21 cellular contexts compared by ENCODE assay signal in genomic region chr20:49270736-49271135, GRCh38. TPM values are rescaled to one million over a fixed set of nuclear protein-coding genes. Genes with fewer than 3 reads are reported as not detected.
DNase-seq lines count a peak whose midpoint lies in the region; ATAC-seq, FAIRE-seq and TF ChIP-seq lines count a peak whose summit lies in the region.
"Had no signal": no experiment of that assay in that cellular context is flagged by ENCODE, and none has a peak within 500 bp of the region (broad histone marks: within the 10 kb centered on the region; RNA-seq: fewer than 3 reads in every experiment).

No MANE protein-coding gene starts in this region.

- no CpG with 5 or more reads among the region's 5 CpGs for WGBS in trophoblast cell (ENCODE audit: extremely low coverage, insufficient coverage, insufficient read length)

- no peak overlapping the region for H3K23ac ChIP-seq in trophoblast cell (ENCODE audit: low read length)

- in situ Hi-C loops in GM13976 (cut with MboI; ENCODE audit: low sequenced_read_pairs, unreplicated experiment): no loop called here

- H3K27me3 Mint-ChIP-seq in CD14-positive monocyte (ENCODE audit: low read depth in 3 of 3): peaks cover 0 to 1% (median 0%) of the 10 kb centered on the region in 3 donors
- H3K27me3 Mint-ChIP-seq in T-cell: no peaks in the 10 kb centered on the region

- CTCF ChIA-PET in T-cell (lab: Charles Lee): interaction anchor here (0.6 to 1.4 kb wide), 2 partner anchors 25 to 29 kb away, joined by 3 read pairs; no protein-coding TSS in a partner anchor
- CTCF ChIA-PET in endothelial cell of umbilical vein (lab: Charles Lee): interaction anchor here (1.6 kb wide), 2 partner anchors 8 to 50 kb away, joined by 5 to 8 read pairs; no protein-coding TSS in a partner anchor

- H3K27ac ChIP-seq in ACC112 (ENCODE audit: low read depth, low read length): no peak overlapping the region
- H3K27ac ChIP-seq in endothelial cell of umbilical vein (ENCODE audit: insufficient read depth, low read depth, low read length): no peak overlapping the region
- H3K27ac ChIP-seq in trophoblast cell (ENCODE audit: low read depth, low read length): no peak overlapping the region
- H3K27ac ChIP-seq: prostate gland had no signal

- no peak overlapping the region for H2AFZ ChIP-seq in ACC112 (ENCODE audit: low read length, unreplicated experiment)
- no peak overlapping the region for H2AFZ ChIP-seq in endothelial cell of umbilical vein (ENCODE audit: low read depth, low read length)
- no peak overlapping the region for H2AFZ ChIP-seq in trophoblast cell (ENCODE audit: insufficient read depth, low read length, poor library complexity)

- no peaks in the 10 kb centered on the region for H3K79me1 ChIP-seq in trophoblast cell (ENCODE audit: low read length)

- POLR2A ChIA-PET in T-cell (lab: Charles Lee): interaction anchor here (0.6 to 0.8 kb wide), 3 partner anchors 8 to 198 kb away, joined by 3 to 4 read pairs (median 3); no protein-coding TSS in a partner anchor
- POLR2A ChIA-PET in endothelial cell of umbilical vein (lab: Charles Lee): no interaction called here

- no peak overlapping the region for H3K18ac ChIP-seq in trophoblast cell (ENCODE audit: low read length)

- no peak overlapping the region for H3K14ac ChIP-seq in trophoblast cell (ENCODE audit: low read length)

- H3K4ac ChIP-seq in trophoblast cell (ENCODE audit: low read depth, low read length): no peak overlapping the region

- no peak overlapping the region for H4K12ac ChIP-seq in trophoblast cell (ENCODE audit: low read depth, low read length)

- no peak overlapping the region for H3K4me3 Mint-ChIP-seq in CD14-positive monocyte
- H3K4me3 Mint-ChIP-seq in T-cell: peak overlapping the region; percentile 10 to 72 (median 69)

- no peak overlapping the region for H2BK12ac ChIP-seq in trophoblast cell (ENCODE audit: low read length)

- H3K4me1 ChIP-seq in ACC112 (ENCODE audit: control insufficient read depth, insufficient read depth, low read length, unreplicated experiment) (peaks cover 44% of the 10 kb centered on the region), endothelial cell of umbilical vein (ENCODE audit: control insufficient read depth, extremely low read depth, insufficient read depth, low read length) (peaks cover 15% of the 10 kb centered on the region), trophoblast cell (ENCODE audit: control insufficient read depth in 1 of 2, insufficient read depth in 2 of 2, low read length in 2 of 2) (no peaks in the 10 kb centered on the region)
- H3K4me1 ChIP-seq: prostate gland had no signal

- dilution Hi-C loops in endothelial cell of umbilical vein (cut with MboI; ENCODE audit: extremely low pct_ligation_motif_present, low sequenced_read_pairs): no loop called here

- H3K9me1 ChIP-seq in endothelial cell of umbilical vein (replicated peaks; ENCODE audit: control insufficient read depth, extremely low read depth, insufficient read depth, low read length): peaks cover under 1% of the 10 kb centered on the region

- H3K4me2 ChIP-seq in endothelial cell of umbilical vein (ENCODE audit: insufficient read depth, low read length): no peak overlapping the region
- H3K4me2 ChIP-seq in trophoblast cell (ENCODE audit: low read length): no peak overlapping the region

- H3K36me3 Mint-ChIP-seq in CD14-positive monocyte (peaks cover 60 to 88% of the 10 kb centered on the region in 2 donors), T-cell (peaks cover 60% of the 10 kb centered on the region)

- no peak overlapping the region for H2AK5ac ChIP-seq in trophoblast cell (ENCODE audit: low read length)

- no peak overlapping the region for H4K91ac ChIP-seq in trophoblast cell (ENCODE audit: low read depth, low read length)

- peaks cover 61% of the 10 kb centered on the region for H3K36me3 ChIP-seq in ACC112 (ENCODE audit: insufficient read depth, low read length)
- H3K36me3 ChIP-seq in endothelial cell of umbilical vein (ENCODE audit: control insufficient read depth in 2 of 2, extremely low read depth in 1 of 2, insufficient read depth in 2 of 2, low read length in 2 of 2): peaks cover 17 to 21% of the 10 kb centered on the region in 2 experiments
- peaks cover 17 to 28% of the 10 kb centered on the region in 2 experiments for H3K36me3 ChIP-seq in trophoblast cell (ENCODE audit: control insufficient read depth in 1 of 2, insufficient read depth in 2 of 2, low read length in 2 of 2)

- no peak overlapping the region for H4K8ac ChIP-seq in trophoblast cell (ENCODE audit: low read depth, low read length)

- H3K9ac ChIP-seq in endothelial cell of umbilical vein (replicated peaks; ENCODE audit: extremely low read depth, insufficient read depth, low read length) (no peak overlapping the region), trophoblast cell (ENCODE audit: low read length) (no peak overlapping the region)
- H3K9ac ChIP-seq: SK-N-SH had no signal

- intact Hi-C loops in CD14-positive monocyte (cut with micrococcal nuclease): loop anchor here in 1 of 2 donors (5.0 kb wide), 1 partner anchor 48 kb away; no protein-coding TSS in a partner anchor
- intact Hi-C loops in endothelial cell of umbilical vein (cut with micrococcal nuclease): no loop called here
- intact Hi-C loops in head of caudate nucleus (cut with DNase I): no loop called here

- TF ChIP-seq CTCF in CD14-positive monocyte (IDR thresholded peaks at IDR 0.05) (no peak), endothelial cell of umbilical vein (IDR thresholded peaks at IDR 0.05; ENCODE audit: extremely low read depth in 1 of 2, insufficient read depth in 1 of 2, low read depth in 1 of 2, low read length in 2 of 2) (no peak), GM13976 (IDR thresholded peaks at IDR 0.05; ENCODE audit: borderline replicate concordance, control extremely low read depth, extremely low read depth, insufficient read depth, missing control alignments) (no peak)

- DNase-seq in CD14-positive monocyte (ENCODE audit: low spot score): no peak
- no peak for DNase-seq in T-cell
- no peak for DNase-seq in endothelial cell of umbilical vein (ENCODE audit: low read depth, low spot score)
- DNase-seq in head of caudate nucleus: no peak
- no peak for DNase-seq in erythroblast (lab: John Stamatoyannopoulos, UW)
- DNase-seq in trophoblast cell: no peak
- DNase-seq in GM13976 (ENCODE audit: low spot score): no peak
- DNase-seq: activated CD8-positive, alpha-beta memory T cell treated with anti-CD3 and anti-CD28 coated beads for 24 hours; heart left ventricle; Kasumi-1; mammary epithelial cell; NCI-H1105 treated with DMSO at 0.1 percent for 48 hours; NCI-H748 treated with DMSO at 0.1 percent for 48 hours; Peyer's patch; SK-N-SH; transverse colon had no signal

- TSS peak; percentile 0 for BruUV-seq in endothelial cell of umbilical vein (replicated peaks; lab: Mats Ljungman, UMichigan)

- H3K79me2 ChIP-seq in ACC112 (ENCODE audit: control insufficient read depth, insufficient read depth, low read length, unreplicated experiment): peaks cover 94% of the 10 kb centered on the region
- H3K79me2 ChIP-seq in endothelial cell of umbilical vein (ENCODE audit: control insufficient read depth, insufficient read depth, low read length): peaks cover 82% of the 10 kb centered on the region
- no peaks in the 10 kb centered on the region for H3K79me2 ChIP-seq in trophoblast cell (ENCODE audit: control insufficient read depth, insufficient read depth, low read length, poor library complexity)

- H3K27ac Mint-ChIP-seq in CD14-positive monocyte (peak overlapping the region in 5 of 7 donors; percentile 3 to 75 (median 43)), T-cell (peak overlapping the region; percentile 30 to 58)

- H3K9me3 Mint-ChIP-seq in CD14-positive monocyte: peaks cover 0 to 3% (median 0%) of the 10 kb centered on the region in 7 donors
- H3K9me3 Mint-ChIP-seq in T-cell: peaks cover 0 to 4% (median 4%) of the 10 kb centered on the region in 3 donors

- H3K4me1 Mint-ChIP-seq in CD14-positive monocyte (peaks cover 53% of the 10 kb centered on the region), T-cell (peaks cover 73 to 83% (median 75%) of the 10 kb centered on the region in 3 donors)

- no peak for ATAC-seq in T-cell (replicated peaks in 1 of 4)

- H3K27me3 ChIP-seq in ACC112 (ENCODE audit: insufficient read depth, low read length) (no peaks in the 10 kb centered on the region), endothelial cell of umbilical vein (ENCODE audit: control insufficient read depth in 2 of 2, insufficient read depth in 2 of 2, low read length in 2 of 2) (no peaks in the 10 kb centered on the region), trophoblast cell (ENCODE audit: insufficient read depth, low read length) (no peaks in the 10 kb centered on the region)
- H3K27me3 ChIP-seq: heart left ventricle, Peyer's patch, transverse colon had no signal

- H3K4me3 ChIP-seq in ACC112 (ENCODE audit: low read depth, low read length) (peak overlapping the region; percentile 69; the same call in 1 of the 2 replicates), endothelial cell of umbilical vein (replicated peaks in 1 of 3; ENCODE audit: insufficient read depth in 1 of 3, low read depth in 1 of 3, low read length in 3 of 3) (no peak overlapping the region), trophoblast cell (ENCODE audit: low read depth, low read length) (no peak overlapping the region)
- H3K4me3 ChIP-seq: prostate gland, transverse colon had no signal

- no peak for FAIRE-seq in endothelial cell of umbilical vein (lab: Jason Lieb, UNC)
- FAIRE-seq: bronchial epithelial cell, H1, islet of Langerhans had no signal

- no peaks in the 10 kb centered on the region for H3K9me3 ChIP-seq in endothelial cell of umbilical vein (replicated peaks; ENCODE audit: control insufficient read depth, insufficient read depth, low read length)
- H3K9me3 ChIP-seq in trophoblast cell (ENCODE audit: insufficient read depth, low read depth, low read length): no peaks in the 10 kb centered on the region
- H3K9me3 ChIP-seq: heart left ventricle, Peyer's patch, prostate gland, SK-N-SH, transverse colon had no signal

- H2BK120ac ChIP-seq in trophoblast cell (ENCODE audit: insufficient read depth, low read length, poor library complexity): no peak overlapping the region

- no peak overlapping the region for H2BK5ac ChIP-seq in trophoblast cell (ENCODE audit: low read depth, low read length, poor library complexity)

- no peak for TF ChIP-seq POLR2A in endothelial cell of umbilical vein (IDR thresholded peaks at IDR 0.05; ENCODE audit: low read depth, low read length)
- no peak for TF ChIP-seq POLR2A in erythroblast (IDR thresholded peaks at IDR 0.05; ENCODE audit: low read length)

- H4K20me1 ChIP-seq in endothelial cell of umbilical vein (replicated peaks; ENCODE audit: control insufficient read depth, extremely low read depth, insufficient read depth, low read length): peaks cover 3% of the 10 kb centered on the region

RNA-seq across cellular contexts. Expression of gene ZNFX1, which starts 7.1 kb away (rescaled TPM):
- polyA plus RNA-seq in CD14-positive monocyte (10 to 100 TPM; 11.4 to 23.2 TPM), endothelial cell of umbilical vein (6.8 and 8.3 TPM in 2 replicates)
- total RNA-seq in T-cell (10 to 100 TPM; 53.8 to 72.2 (median 64.7) TPM), endothelial cell of umbilical vein (26.5 and 27.9 TPM in 2 replicates)
- 7.8 and 8.6 TPM in 2 replicates for polyA plus RNA-seq in endothelial cell of umbilical vein (2011; cell fraction: cytosol; rRNA removed)
- polyA plus RNA-seq in endothelial cell of umbilical vein (2011; cell fraction: nucleus; rRNA removed): 10.1 and 13.9 TPM in 2 replicates
- polyA plus RNA-seq in endothelial cell of umbilical vein (2012): 24.5 and 24.7 TPM in 2 replicates
- 24.3 and 29.8 TPM in 2 replicates for polyA minus RNA-seq in endothelial cell of umbilical vein
- polyA minus RNA-seq in endothelial cell of umbilical vein (2011; cell fraction: cytosol; rRNA and poly(A)+ RNA removed): 13.3 TPM
- 12.7 and 22.2 TPM in 2 replicates for polyA minus RNA-seq in endothelial cell of umbilical vein (2011; cell fraction: nucleus; rRNA and poly(A)+ RNA removed)
- 6.3 TPM in 2 replicates for polyA plus RNA-seq in trophoblast cell (2013)

RNA-seq across cellular contexts. Expression of gene DDX27, which starts 51.5 kb away (rescaled TPM):
- polyA plus RNA-seq in CD14-positive monocyte (10 to 100 TPM; 13.8 to 17.7 TPM), endothelial cell of umbilical vein (23.1 and 24.0 TPM in 2 replicates)
- total RNA-seq in T-cell (10 to 100 TPM; 57.7 to 92.3 (median 59.2) TPM), endothelial cell of umbilical vein (25.7 and 26.1 TPM in 2 replicates)
- polyA plus RNA-seq in endothelial cell of umbilical vein (2011; cell fraction: cytosol; rRNA removed): 22.6 and 22.7 TPM in 2 replicates
- 36.9 and 40.1 TPM in 2 replicates for polyA plus RNA-seq in endothelial cell of umbilical vein (2011; cell fraction: nucleus; rRNA removed)
- 24.5 and 27.6 TPM in 2 replicates for polyA plus RNA-seq in endothelial cell of umbilical vein (2012)
- polyA minus RNA-seq in endothelial cell of umbilical vein: 17.7 and 21.1 TPM in 2 replicates
- 36.2 TPM for polyA minus RNA-seq in endothelial cell of umbilical vein (2011; cell fraction: cytosol; rRNA and poly(A)+ RNA removed)
- polyA minus RNA-seq in endothelial cell of umbilical vein (2011; cell fraction: nucleus; rRNA and poly(A)+ RNA removed): 18.0 and 20.7 TPM in 2 replicates
- 54.1 and 54.7 TPM in 2 replicates for polyA plus RNA-seq in trophoblast cell (2013)

Comparison
In these comparisons a context has a peak if more than half of its experiments do, and no peak if none do; other contexts are left out.
1. H3K4me3 Mint-ChIP-seq: peak in T-cell (3 of 3); none in CD14-positive monocyte (0 of 2).